ENCODE assay signal across 8 cellular contexts in genomic region chr2:195543902-195544894, GRCh38.
A peak's percentile ranks its signal among the peaks of the same experiment; 100 is the strongest.
DNase-seq lines count a peak whose midpoint lies in the region; ATAC-seq and TF ChIP-seq lines count a peak whose summit lies in the region.

No MANE protein-coding gene starts in this region.

- H3K36me3 ChIP-seq in adipocyte (ENCODE audit: control insufficient read depth, insufficient read depth, low read length, severe bottlenecking): no peaks in the 10 kb centered on the region

- H4K91ac ChIP-seq in H9 (ENCODE audit: insufficient read length, low read depth, low read length): no peak overlapping the region

- peaks cover 4% of the 10 kb centered on the region for H3K36me3 Mint-ChIP-seq in stimulated activated naive CD8-positive, alpha-beta T cell treated with anti-CD3 and anti-CD28 coated beads, Interleukin-15, Interleukin-2, amounts not matched to agents 100 ng/mL and 50 ng/mL, for 24 hours (ENCODE audit: low read depth)
- H3K36me3 Mint-ChIP-seq in H9 (ENCODE audit: insufficient read depth in 1 of 3, low read depth in 3 of 3): peaks cover 3 to 9% (median 5%) of the 10 kb centered on the region in 3 experiments; a peak in 6 of 7 replicates

- no peak overlapping the region for H3K18ac ChIP-seq in H9 (ENCODE audit: insufficient read length, low read depth, low read length)

- no peaks in the 10 kb centered on the region for H3K27me3 Mint-ChIP-seq in stimulated activated naive CD8-positive, alpha-beta T cell treated with anti-CD3 and anti-CD28 coated beads, Interleukin-15, Interleukin-2, amounts not matched to agents 100 ng/mL and 50 ng/mL, for 24 hours
- no peaks in the 10 kb centered on the region; the same call in 1 of the 2 replicates for H3K27me3 Mint-ChIP-seq in H9 (ENCODE audit: low read depth)

- peaks cover 46% of the 10 kb centered on the region for H3K4me1 Mint-ChIP-seq in stimulated activated naive CD8-positive, alpha-beta T cell treated with anti-CD3 and anti-CD28 coated beads, Interleukin-15, Interleukin-2, amounts not matched to agents 100 ng/mL and 50 ng/mL, for 24 hours (ENCODE audit: low read depth)
- H3K4me1 Mint-ChIP-seq in H9: peaks cover 0 to 8% of the 10 kb centered on the region in 2 experiments; a peak in 2 of 4 replicates

- no peak overlapping the region for H2AFZ ChIP-seq in H9 (ENCODE audit: low read length)

- in situ Hi-C loops in ACHN (cut with HindIII; ENCODE audit: low pct_ligation_motif_present, low pct_unique_long_range_greater_than_20kb, low sequenced_read_pairs): no loop called here

- no peak overlapping the region for H2AK5ac ChIP-seq in H9 (ENCODE audit: insufficient read length, low read length)

- H3K4me1 ChIP-seq in adipocyte (ENCODE audit: control insufficient read depth, insufficient read depth, low read length): no peaks in the 10 kb centered on the region
- H3K4me1 ChIP-seq in H9 (ENCODE audit: insufficient read depth, low read length): no peaks in the 10 kb centered on the region

- H2BK120ac ChIP-seq in H9 (ENCODE audit: low read depth, low read length, poor library complexity, severe bottlenecking): no peak overlapping the region

- no peaks in the 10 kb centered on the region for H3K23me2 ChIP-seq in H9 (ENCODE audit: insufficient read length, low read depth, low read length, poor library complexity, severe bottlenecking)

- H3K14ac ChIP-seq in H9 (ENCODE audit: insufficient read depth, low read length): no peak overlapping the region

- H2BK20ac ChIP-seq in H9 (ENCODE audit: low read depth, low read length, poor library complexity, severe bottlenecking): no peak overlapping the region

- no peak overlapping the region for H3K4me3 ChIP-seq in adipocyte (ENCODE audit: low read length)

- H3K27me3 ChIP-seq in adipocyte (replicated peaks; ENCODE audit: control insufficient read depth, insufficient read depth, low read length) (no peaks in the 10 kb centered on the region), H9 (ENCODE audit: insufficient read depth, low read length) (no peaks in the 10 kb centered on the region)

- H2BK5ac ChIP-seq in H9 (ENCODE audit: insufficient read length, low read length): no peak overlapping the region

- H2BK12ac ChIP-seq in H9 (ENCODE audit: insufficient read length, low read depth, low read length): no peak overlapping the region

- no peak overlapping the region for H3K56ac ChIP-seq in H9 (ENCODE audit: insufficient read length, low read depth, low read length)

- H3K79me1 ChIP-seq in H9 (ENCODE audit: insufficient read depth, low read depth, low read length, poor library complexity, severe bottlenecking): no peaks in the 10 kb centered on the region

- H4K5ac ChIP-seq in H9 (ENCODE audit: insufficient read length, low read depth, low read length): no peak overlapping the region

- H4K8ac ChIP-seq in H9 (replicated peaks; ENCODE audit: insufficient read length, low read depth, low read length): no peak overlapping the region

- no peaks in the 10 kb centered on the region for H3K79me2 ChIP-seq in H9 (ENCODE audit: insufficient read depth, low read length)

- no peak overlapping the region for H3T11ph ChIP-seq in H9 (ENCODE audit: low read length)

- no peak overlapping the region for H3K4ac ChIP-seq in H9 (ENCODE audit: low read depth, low read length)

- H3K27ac Mint-ChIP-seq in stimulated activated naive CD8-positive, alpha-beta T cell treated with anti-CD3 and anti-CD28 coated beads, Interleukin-15, Interleukin-2, amounts not matched to agents 100 ng/mL and 50 ng/mL, for 24 hours: peak overlapping the region; percentile 87
- H3K27ac Mint-ChIP-seq in H9: no peak overlapping the region

- no peak overlapping the region for H3K4me3 Mint-ChIP-seq in stimulated activated naive CD8-positive, alpha-beta T cell treated with anti-CD3 and anti-CD28 coated beads, Interleukin-15, Interleukin-2, amounts not matched to agents 100 ng/mL and 50 ng/mL, for 24 hours
- no peak overlapping the region for H3K4me3 Mint-ChIP-seq in H9

- peaks cover 15% of the 10 kb centered on the region for H3K9me3 Mint-ChIP-seq in stimulated activated naive CD8-positive, alpha-beta T cell treated with anti-CD3 and anti-CD28 coated beads, Interleukin-15, Interleukin-2, amounts not matched to agents 100 ng/mL and 50 ng/mL, for 24 hours
- peaks cover 8 to 9% of the 10 kb centered on the region in 2 experiments; a peak in 4 of 5 replicates for H3K9me3 Mint-ChIP-seq in H9

- peak; percentile 65 for DNase-seq in ACHN
- DNase-seq in adipocyte (ENCODE audit: low read depth): peak; percentile 44
- DNase-seq in H9: no peak
- no peak for DNase-seq in NCI-H446 (lab: John Stamatoyannopoulos, UW)
- DNase-seq in nucleus accumbens (lab: John Stamatoyannopoulos, UW): no peak

- H4K20me1 ChIP-seq in H9 (ENCODE audit: control insufficient read depth, insufficient read depth, insufficient read length): no peaks in the 10 kb centered on the region

- H3K9me3 ChIP-seq in adipocyte (ENCODE audit: control insufficient read depth, low read length) (peaks cover 5% of the 10 kb centered on the region), H9 (ENCODE audit: control insufficient read depth, low read depth, low read length) (no peaks in the 10 kb centered on the region)

- H2BK15ac ChIP-seq in H9 (ENCODE audit: low read depth, low read length): no peak overlapping the region

- H3K23ac ChIP-seq in H9 (ENCODE audit: insufficient read length, low read depth, low read length): no peak overlapping the region

- WGBS in H9 (ENCODE audit: extremely low coverage, insufficient read length, low lambda C conversion rate): no CpG with 5 or more reads among the region's 11 CpGs

- TF ChIP-seq CTCF in H9 (conservative IDR thresholded peaks at IDR 0.05): no peak

- no peak overlapping the region for H3K27ac ChIP-seq in H9 (ENCODE audit: insufficient read length, low read depth, low read length)

- no peak overlapping the region for H3K4me2 ChIP-seq in H9 (ENCODE audit: insufficient read depth, insufficient read length, low read length)

- H3K9ac ChIP-seq in adipocyte (ENCODE audit: low read length) (no peak overlapping the region), H9 (ENCODE audit: extremely low read depth, insufficient read length, low read length) (no peak overlapping the region)

- ATAC-seq in GM19372 (IDR thresholded peaks at IDR 0.05; ENCODE audit: low read depth, unreplicated experiment): peak; percentile 94
- peak; percentile 96 for ATAC-seq in HG03342 (IDR thresholded peaks at IDR 0.05; ENCODE audit: unreplicated experiment)

Comparison
In these comparisons a context has a peak if more than half of its experiments do, and no peak if none do; other contexts are left out.
1. DNase-seq: peak in ACHN (single experiment) and adipocyte (single experiment); none in H9 (single experiment), NCI-H446 (0 of 2) and nucleus accumbens (0 of 56).